1 cellular context compared by ENCODE assay signal in the genomic region with DNA sequence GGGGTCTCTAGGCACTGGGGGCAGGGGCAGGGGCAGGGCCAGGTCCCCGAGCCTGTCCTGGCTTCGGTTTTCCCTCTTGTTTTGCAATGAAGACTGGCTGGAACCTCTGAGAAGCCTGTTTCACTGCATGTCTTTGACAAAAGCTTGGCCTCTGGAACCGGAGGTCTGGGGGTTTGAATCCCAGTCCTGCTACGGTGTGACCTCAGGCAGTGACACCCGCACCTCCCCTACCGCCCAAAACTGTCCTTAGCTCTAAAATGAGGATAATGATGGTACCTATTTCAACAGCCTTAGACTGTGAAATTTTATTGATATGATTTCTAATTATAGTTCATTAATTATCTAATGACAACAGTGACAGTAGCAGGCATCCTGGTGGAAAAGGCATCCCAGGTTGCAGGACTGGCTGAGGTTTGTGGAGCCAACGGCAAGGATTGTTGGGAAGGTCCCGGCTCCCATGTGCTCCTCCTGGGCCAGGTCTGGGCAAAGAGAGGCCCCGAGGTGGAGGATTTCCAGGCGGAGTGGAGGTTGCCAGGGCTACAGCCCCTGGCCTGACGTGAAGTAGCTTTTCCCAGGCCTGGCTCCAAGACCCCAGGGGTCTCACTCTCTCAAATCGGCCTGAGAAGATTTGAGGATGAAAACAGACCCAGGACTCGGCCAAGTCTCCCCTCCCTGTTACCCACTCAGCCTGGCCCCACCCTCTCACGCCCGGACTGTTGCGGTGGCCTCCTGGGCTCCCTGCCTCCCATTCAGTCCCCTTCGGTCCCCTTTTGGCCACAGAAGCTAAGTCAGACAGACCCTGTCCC.
TF ChIP-seq lines count a peak whose summit lies in the region.

No MANE protein-coding gene starts in this region.

TF ChIP-seq in GM23338, 12 proteins besides CTCF, POLR2A, EP300 and RAD21:
- TF ChIP-seq EZH2 (IDR thresholded peaks at IDR 0.05; ENCODE audit: low read depth, unreplicated experiment), result no peak
